Comparison of ENCODE assay signal across 22 cellular contexts in the genomic region with DNA sequence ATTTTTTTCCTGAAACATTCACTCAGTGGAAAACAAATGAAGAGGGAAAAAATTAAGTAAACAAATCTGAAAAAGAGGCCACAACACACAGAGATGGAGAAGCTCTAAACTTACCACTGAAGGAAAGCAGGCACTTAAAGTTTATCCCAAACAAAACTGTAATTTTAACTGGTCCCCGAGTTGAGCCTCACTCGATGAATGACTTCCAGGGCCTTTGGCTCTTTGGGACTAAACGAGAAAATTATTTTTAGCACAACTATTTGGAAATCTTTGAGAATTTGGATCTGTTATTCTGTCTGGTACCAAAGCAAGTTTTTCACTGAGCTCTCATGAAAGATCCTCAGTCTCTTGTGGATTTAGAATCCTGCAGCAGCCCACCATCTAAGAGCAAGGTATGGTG. TPM values are rescaled to one million over a fixed set of nuclear protein-coding genes. Genes with fewer than 3 reads are reported as not detected.
DNase-seq lines count a peak whose midpoint lies in the region; ATAC-seq and TF ChIP-seq lines count a peak whose summit lies in the region.
"Had no signal": no experiment of that assay in that cellular context is flagged by ENCODE, and none has a peak within 500 bp of the region (broad histone marks: within the 10 kb centered on the region; RNA-seq: fewer than 3 reads in every experiment).

A gene with protein sequence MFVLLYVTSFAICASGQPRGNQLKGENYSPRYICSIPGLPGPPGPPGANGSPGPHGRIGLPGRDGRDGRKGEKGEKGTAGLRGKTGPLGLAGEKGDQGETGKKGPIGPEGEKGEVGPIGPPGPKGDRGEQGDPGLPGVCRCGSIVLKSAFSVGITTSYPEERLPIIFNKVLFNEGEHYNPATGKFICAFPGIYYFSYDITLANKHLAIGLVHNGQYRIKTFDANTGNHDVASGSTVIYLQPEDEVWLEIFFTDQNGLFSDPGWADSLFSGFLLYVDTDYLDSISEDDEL (plus strand): TSS at position 319 of the 400 bp plus-strand sequence. CDS start 7,711 bp downstream, outside the sequence.

- H2AFZ ChIP-seq in GM23248 = no peak within 1 kb of the TSS

- DNase-seq in ascending aorta (ENCODE audit: low spot score in 2 of 2) (no peak), heart left ventricle (no peak), nephron progenitor cell (no peak), thoracic aorta (ENCODE audit: low spot score) (no peak), NCI-H1694 (lab: John Stamatoyannopoulos, UW) (no peak), GM23248 (no peak)
- no peak for DNase-seq in naive thymus-derived CD8-positive, alpha-beta T cell
- no peak for DNase-seq in activated naive CD4-positive, alpha-beta T cell treated with anti-CD3 and anti-CD28 coated beads, Interleukin-2, amount 50 U/mL, for 16 hours
- DNase-seq: activated CD4-positive, alpha-beta T cell treated with anti-CD3 and anti-CD28 coated beads for 1 hour; adrenal gland; CD4-positive, alpha-beta memory T cell; central memory CD4-positive, alpha-beta T cell; DMS79; effector CD4-positive, alpha-beta T cell; MM.1S; NCI-H146; NCI-H226; stimulated activated CD8-positive, alpha-beta memory T cell treated with anti-CD3 and anti-CD28 coated beads, Interleukin-4, amount 100 ng/mL, for 48 hours had no signal

- H3K9me3 ChIP-seq in ascending aorta = no peaks in the 10 kb centered on the region
- H3K9me3 ChIP-seq in heart left ventricle = no peaks in the 10 kb centered on the region
- no peaks in the 10 kb centered on the region for H3K9me3 ChIP-seq in thoracic aorta
- no peaks in the 10 kb centered on the region for H3K9me3 ChIP-seq in GM23248 (ENCODE audit: low read depth)
- H3K9me3 ChIP-seq: adrenal gland had no signal

- no peak within 1 kb of the TSS for H3K4me3 Mint-ChIP-seq in nephron progenitor cell
- H3K4me3 Mint-ChIP-seq in naive thymus-derived CD8-positive, alpha-beta T cell = no peak within 1 kb of the TSS
- H3K4me3 Mint-ChIP-seq: activated T-helper 17 cell treated with anti-CD3 and anti-CD28 coated beads, Interleukin-2, amount 50 U/mL, for 72 hours; CD4-positive, alpha-beta memory T cell had no signal

- H3K9ac ChIP-seq in GM23248 = no peak within 1 kb of the TSS

- H3K4me3 ChIP-seq in ascending aorta = peak within 1 kb of the TSS; percentile 38 to 52
- H3K4me3 ChIP-seq in heart left ventricle = peak within 1 kb of the TSS in 3 of 12 donors; percentile 4 to 28 (median 27)
- peak within 1 kb of the TSS; percentile 65 for H3K4me3 ChIP-seq in thoracic aorta
- no peak within 1 kb of the TSS for H3K4me3 ChIP-seq in GM23248
- H3K4me3 ChIP-seq: adrenal gland had no signal

- WGBS in heart left ventricle, 4 donors = 48 to 62% (median 56%) methylated on average over 3 of the region's 3 CpGs
- WGBS in GM23248 (ENCODE audit: low coverage in 1 of 2, low lambda C conversion rate in 2 of 2, missing lambda C conversion rate in 2 of 2), 2 experiments = 21 to 23% methylated on average over 3 of the region's 3 CpGs

- ATAC-seq in heart left ventricle (peak in 2 of 4 donors; percentile 30 to 42), thoracic aorta (ENCODE audit: insufficient number of reproducible peaks, low FRiP score, low read depth) (no peak)
- ATAC-seq in naive thymus-derived CD8-positive, alpha-beta T cell = no peak
- ATAC-seq: activated T-helper 17 cell treated with anti-CD3 and anti-CD28 coated beads, Interleukin-2, amount 50 U/mL, for 72 hours; HepG2 had no signal

- peaks cover 6% of the 10 kb centered on the region for H3K27me3 Mint-ChIP-seq in nephron progenitor cell (ENCODE audit: low read depth, poor library complexity)
- no peaks in the 10 kb centered on the region for H3K27me3 Mint-ChIP-seq in naive thymus-derived CD8-positive, alpha-beta T cell
- H3K27me3 Mint-ChIP-seq: activated T-helper 17 cell treated with anti-CD3 and anti-CD28 coated beads, Interleukin-2, amount 50 U/mL, for 72 hours; CD4-positive, alpha-beta memory T cell had no signal

- H3K4me1 Mint-ChIP-seq in nephron progenitor cell = no peaks in the 10 kb centered on the region
- peaks cover 3 to 8% (median 6%) of the 10 kb centered on the region in 4 donors for H3K4me1 Mint-ChIP-seq in naive thymus-derived CD8-positive, alpha-beta T cell

- TF ChIP-seq POLR2A in heart left ventricle (IDR thresholded peaks at IDR 0.05) = no peak

- no peaks in the 10 kb centered on the region for H4K20me1 ChIP-seq in GM23248 (ENCODE audit: insufficient read depth)

- intact Hi-C loops in ascending aorta (cut with DNase I) (loop anchor here (2.0 to 5.0 kb wide), 2 partner anchors 25 to 425 kb away; a partner anchor contains a TSS), heart left ventricle (cut with DNase I) (no loop called here)

- H3K36me3 ChIP-seq in ascending aorta (no peaks in the 10 kb centered on the region), heart left ventricle (no peaks in the 10 kb centered on the region), thoracic aorta (no peaks in the 10 kb centered on the region), GM23248 (ENCODE audit: low read depth) (no peaks in the 10 kb centered on the region)
- H3K36me3 ChIP-seq: adrenal gland had no signal

- no peaks in the 10 kb centered on the region for H3K79me2 ChIP-seq in GM23248 (ENCODE audit: insufficient read depth)

- peak within 1 kb of the TSS; percentile 80 for H3K27ac Mint-ChIP-seq in nephron progenitor cell
- no peak within 1 kb of the TSS for H3K27ac Mint-ChIP-seq in naive thymus-derived CD8-positive, alpha-beta T cell
- H3K27ac Mint-ChIP-seq: activated T-helper 17 cell treated with anti-CD3 and anti-CD28 coated beads, Interleukin-2, amount 50 U/mL, for 72 hours; CD4-positive, alpha-beta memory T cell had no signal

- TF ChIP-seq CTCF in ascending aorta (IDR thresholded peaks at IDR 0.05) = no peak
- no peak for TF ChIP-seq CTCF in heart left ventricle (IDR thresholded peaks at IDR 0.05)
- TF ChIP-seq CTCF in nephron progenitor cell (IDR thresholded peaks at IDR 0.05) = no peak
- TF ChIP-seq CTCF in thoracic aorta (IDR thresholded peaks at IDR 0.05) = no peak

- in situ Hi-C loops in GM23248 (cut with MboI) = no loop called here

- H3K4me1 ChIP-seq in ascending aorta (peaks cover 3 to 26% of the 10 kb centered on the region in 2 donors), heart left ventricle (peaks cover 0 to 19% (median 0%) of the 10 kb centered on the region in 12 donors), thoracic aorta (ENCODE audit: control insufficient read depth in 1 of 2, low read depth in 2 of 2) (peaks cover 25 to 82% of the 10 kb centered on the region in 2 donors), GM23248 (ENCODE audit: insufficient read depth) (no peaks in the 10 kb centered on the region)
- H3K4me1 ChIP-seq: adrenal gland had no signal

- no peak within 1 kb of the TSS for H3K4me2 ChIP-seq in GM23248 (ENCODE audit: unreplicated experiment)

- POLR2A ChIA-PET in naive thymus-derived CD8-positive, alpha-beta T cell (lab: Charles Lee) = no interaction called here

- H3K27ac ChIP-seq in ascending aorta = peak within 1 kb of the TSS; percentile 74 to 82
- peak within 1 kb of the TSS in 7 of 12 donors; percentile 12 to 66 (median 50) for H3K27ac ChIP-seq in heart left ventricle
- peak within 1 kb of the TSS; percentile 65 to 85 for H3K27ac ChIP-seq in thoracic aorta
- H3K27ac ChIP-seq in GM23248 = no peak within 1 kb of the TSS
- H3K27ac ChIP-seq: adrenal gland, RWPE1 had no signal

- peaks cover 8% of the 10 kb centered on the region for H3K36me3 Mint-ChIP-seq in nephron progenitor cell (ENCODE audit: low read depth)
- H3K36me3 Mint-ChIP-seq in naive thymus-derived CD8-positive, alpha-beta T cell = no peaks in the 10 kb centered on the region

- H3K27me3 ChIP-seq in ascending aorta (no peaks in the 10 kb centered on the region), heart left ventricle (no peaks in the 10 kb centered on the region), thoracic aorta (replicated peaks; ENCODE audit: insufficient read depth) (no peaks in the 10 kb centered on the region), GM23248 (replicated peaks; ENCODE audit: insufficient read depth) (peaks cover 3% of the 10 kb centered on the region; the same call in 1 of the 2 replicates)
- H3K27me3 ChIP-seq: adrenal gland had no signal

- peaks cover 1% of the 10 kb centered on the region for H3K9me3 Mint-ChIP-seq in nephron progenitor cell
- H3K9me3 Mint-ChIP-seq in naive thymus-derived CD8-positive, alpha-beta T cell = peaks cover 0 to 5% (median 0%) of the 10 kb centered on the region in 9 donors

- no peaks in the 10 kb centered on the region for H3F3A ChIP-seq in GM23248 (ENCODE audit: insufficient read depth)

- no peaks in the 10 kb centered on the region for H3K9me2 ChIP-seq in GM23248 (ENCODE audit: insufficient read depth)

RNA-seq across cellular contexts. Expression of the gene that starts here (rescaled TPM):
- 23.2 TPM for total RNA-seq in ascending aorta
- 1 to 10 TPM in 5 of 9 donors, under 1 TPM in 4; 0.35 to 4.3 (median 1.7) TPM for total RNA-seq in heart left ventricle
- under 1 TPM; 0.21 to 0.84 TPM for polyA plus RNA-seq in heart left ventricle
- 10 to 100 TPM; 18.2 to 24.0 TPM for total RNA-seq in thoracic aorta
- total RNA-seq in naive thymus-derived CD8-positive, alpha-beta T cell = not detected
- under 1 TPM in 1 of 3 donors, not detected in 2; 0.07 TPM for polyA plus RNA-seq in naive thymus-derived CD8-positive, alpha-beta T cell
- total RNA-seq in GM23248 (2014; rRNA removed; shearing (Covaris generic)) = not detected in 2 replicates
- not detected in 2 replicates for polyA plus RNA-seq in GM23248 (2016; fragmentation: Nextera tagmentation; extraction: Ambion mirVana)
- total RNA-seq: activated T-helper 17 cell treated with anti-CD3 and anti-CD28 coated beads, Interleukin-2, amount 50 U/mL, for 72 hours; CD4-positive, alpha-beta memory T cell; HepG2; kidney epithelial cell had no signal
- polyA plus RNA-seq: CD4-positive, alpha-beta memory T cell; HepG2 had no signal
